In the genomic region with DNA sequence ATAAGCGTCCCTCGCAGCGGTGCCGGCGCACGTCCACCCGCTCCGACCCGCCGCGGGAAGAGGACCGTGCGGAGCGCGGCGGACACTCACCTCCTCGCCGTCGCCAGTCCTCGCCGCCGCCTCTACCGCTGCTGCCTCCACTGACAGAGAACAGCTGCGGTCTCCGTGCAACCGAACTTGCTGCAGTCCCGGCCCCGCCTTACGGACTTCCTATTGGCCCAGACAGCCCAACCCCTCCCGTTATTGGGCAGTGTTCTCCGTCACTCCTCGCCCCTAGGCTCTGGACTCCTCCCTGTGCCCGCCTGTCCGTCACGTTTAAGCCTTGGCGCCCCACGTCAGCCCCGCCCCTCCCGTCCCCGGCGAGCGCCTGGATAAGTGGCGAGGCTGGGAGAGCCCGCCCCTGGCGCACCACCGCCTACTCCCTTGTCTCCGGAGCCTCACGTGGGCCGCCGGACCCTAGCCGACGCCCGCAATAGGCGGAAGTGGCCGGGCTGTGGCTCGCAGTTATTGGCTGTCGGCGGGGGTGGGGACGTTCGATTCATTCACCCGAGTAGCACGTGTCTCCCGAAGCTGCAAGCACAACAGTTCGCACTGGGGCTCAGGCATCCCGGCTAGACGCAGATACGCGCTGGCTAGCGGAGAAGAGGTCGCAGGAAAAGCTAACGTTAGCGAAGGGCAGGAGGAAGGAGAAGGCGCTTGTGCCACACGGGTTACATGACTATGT, we compare ENCODE assay signal across 8 cellular contexts. TPM values are rescaled to one million over a fixed set of nuclear protein-coding genes. Genes with fewer than 3 reads are reported as not detected.
A peak's percentile ranks its signal among the peaks of the same experiment; 100 is the strongest.
DNase-seq lines count a peak whose midpoint lies in the region; ATAC-seq, FAIRE-seq and TF ChIP-seq lines count a peak whose summit lies in the region.

A gene with protein sequence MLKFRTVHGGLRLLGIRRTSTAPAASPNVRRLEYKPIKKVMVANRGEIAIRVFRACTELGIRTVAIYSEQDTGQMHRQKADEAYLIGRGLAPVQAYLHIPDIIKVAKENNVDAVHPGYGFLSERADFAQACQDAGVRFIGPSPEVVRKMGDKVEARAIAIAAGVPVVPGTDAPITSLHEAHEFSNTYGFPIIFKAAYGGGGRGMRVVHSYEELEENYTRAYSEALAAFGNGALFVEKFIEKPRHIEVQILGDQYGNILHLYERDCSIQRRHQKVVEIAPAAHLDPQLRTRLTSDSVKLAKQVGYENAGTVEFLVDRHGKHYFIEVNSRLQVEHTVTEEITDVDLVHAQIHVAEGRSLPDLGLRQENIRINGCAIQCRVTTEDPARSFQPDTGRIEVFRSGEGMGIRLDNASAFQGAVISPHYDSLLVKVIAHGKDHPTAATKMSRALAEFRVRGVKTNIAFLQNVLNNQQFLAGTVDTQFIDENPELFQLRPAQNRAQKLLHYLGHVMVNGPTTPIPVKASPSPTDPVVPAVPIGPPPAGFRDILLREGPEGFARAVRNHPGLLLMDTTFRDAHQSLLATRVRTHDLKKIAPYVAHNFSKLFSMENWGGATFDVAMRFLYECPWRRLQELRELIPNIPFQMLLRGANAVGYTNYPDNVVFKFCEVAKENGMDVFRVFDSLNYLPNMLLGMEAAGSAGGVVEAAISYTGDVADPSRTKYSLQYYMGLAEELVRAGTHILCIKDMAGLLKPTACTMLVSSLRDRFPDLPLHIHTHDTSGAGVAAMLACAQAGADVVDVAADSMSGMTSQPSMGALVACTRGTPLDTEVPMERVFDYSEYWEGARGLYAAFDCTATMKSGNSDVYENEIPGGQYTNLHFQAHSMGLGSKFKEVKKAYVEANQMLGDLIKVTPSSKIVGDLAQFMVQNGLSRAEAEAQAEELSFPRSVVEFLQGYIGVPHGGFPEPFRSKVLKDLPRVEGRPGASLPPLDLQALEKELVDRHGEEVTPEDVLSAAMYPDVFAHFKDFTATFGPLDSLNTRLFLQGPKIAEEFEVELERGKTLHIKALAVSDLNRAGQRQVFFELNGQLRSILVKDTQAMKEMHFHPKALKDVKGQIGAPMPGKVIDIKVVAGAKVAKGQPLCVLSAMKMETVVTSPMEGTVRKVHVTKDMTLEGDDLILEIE (minus strand): TSS at position 152 of the 724 bp plus-strand sequence. CDS start 86,224 bp downstream, outside the sequence.

- in situ Hi-C loops in ACHN (cut with HindIII; ENCODE audit: low pct_ligation_motif_present, low pct_unique_long_range_greater_than_20kb, low sequenced_read_pairs) = no loop called here

- peak within 1 kb of the TSS; percentile 62 for H3K9ac ChIP-seq in keratinocyte (ENCODE audit: control insufficient read depth, extremely low read depth, insufficient read depth, low read length)

- peak; percentile 95 for ATAC-seq in GM18909 (IDR thresholded peaks at IDR 0.05; ENCODE audit: poor library complexity, unreplicated experiment)
- ATAC-seq in HG03175 (IDR thresholded peaks at IDR 0.05; ENCODE audit: unreplicated experiment) = peak; percentile 97
- ATAC-seq in activated CD4-positive, alpha-beta T cell treated with anti-CD3 and anti-CD28 coated beads for 36 hours = peak; percentile 98

- intact Hi-C loops in activated CD4-positive, alpha-beta T cell treated with anti-CD3 and anti-CD28 coated beads for 36 hours (cut with DNase I, micrococcal nuclease) = loop anchor here in 1 of 2 experiments (1.0 to 5.0 kb wide), 19 partner anchors 12 to 690 kb away; a partner anchor contains a TSS

- no peaks in the 10 kb centered on the region for H3K9me3 ChIP-seq in keratinocyte (ENCODE audit: control insufficient read depth, low read depth, low read length)

- peak within 1 kb of the TSS; percentile 90 for H3K27ac Mint-ChIP-seq in activated CD4-positive, alpha-beta T cell treated with anti-CD3 and anti-CD28 coated beads for 36 hours
- peak within 1 kb of the TSS; percentile 87 for H3K27ac Mint-ChIP-seq in chondrocyte (ENCODE audit: unreplicated experiment)

- dilution Hi-C loops in keratinocyte (cut with MboI; ENCODE audit: extremely low pct_ligation_motif_present, low sequenced_read_pairs) = no loop called here

- H3K36me3 ChIP-seq in keratinocyte (ENCODE audit: control insufficient read depth in 2 of 2, extremely low read depth in 1 of 2, insufficient read depth in 2 of 2, low read length in 2 of 2) = no peaks in the 10 kb centered on the region

- POLR2A ChIA-PET in activated CD4-positive, alpha-beta T cell treated with anti-CD3 and anti-CD28 coated beads for 36 hours (lab: Charles Lee) = interaction anchor here (0.6 to 0.7 kb wide), 2 partner anchors 15 to 174 kb away, joined by 3 read pairs; no protein-coding TSS in a partner anchor

- peak within 1 kb of the TSS; percentile 89 for H3K4me2 ChIP-seq in keratinocyte (ENCODE audit: control insufficient read depth, extremely low read depth, insufficient read depth, low read depth, low read length)

- H3K79me2 ChIP-seq in keratinocyte (ENCODE audit: control insufficient read depth, insufficient read depth, low read length) = no peaks in the 10 kb centered on the region

- peak within 1 kb of the TSS; percentile 78 for H3K4me3 Mint-ChIP-seq in activated CD4-positive, alpha-beta T cell treated with anti-CD3 and anti-CD28 coated beads for 36 hours
- H3K4me3 Mint-ChIP-seq in chondrocyte (ENCODE audit: unreplicated experiment) = peak within 1 kb of the TSS; percentile 75

- peak within 1 kb of the TSS; percentile 88 for H2AFZ ChIP-seq in keratinocyte (ENCODE audit: control insufficient read depth, low read length)

- FAIRE-seq in keratinocyte (lab: Jason Lieb, UNC) = peak; percentile 56

- H3K4me3 ChIP-seq in keratinocyte (ENCODE audit: control insufficient read depth in 2 of 3, extremely low read depth in 1 of 3, insufficient read depth in 2 of 3, low read depth in 1 of 3, low read length in 3 of 3) = peak within 1 kb of the TSS; percentile 58 to 75 (median 69)

- peaks cover 2% of the 10 kb centered on the region for H4K20me1 ChIP-seq in keratinocyte (ENCODE audit: control insufficient read depth, extremely low read depth, insufficient read depth, low read length)

- H3K27ac ChIP-seq in keratinocyte (ENCODE audit: control insufficient read depth, insufficient read depth, low read length) = peak within 1 kb of the TSS; percentile 61

- CTCF ChIA-PET in activated CD4-positive, alpha-beta T cell treated with anti-CD3 and anti-CD28 coated beads for 36 hours (lab: Charles Lee) = interaction anchor here (0.8 to 1.7 kb wide), 6 partner anchors 8 to 106 kb away, joined by 3 to 7 read pairs (median 4); a partner anchor contains a TSS

- H3K9me1 ChIP-seq in keratinocyte (ENCODE audit: control insufficient read depth, extremely low read depth, insufficient read depth, low read length) = no peaks in the 10 kb centered on the region

- peaks cover 18% of the 10 kb centered on the region for H3K4me1 Mint-ChIP-seq in activated CD4-positive, alpha-beta T cell treated with anti-CD3 and anti-CD28 coated beads for 36 hours
- H3K4me1 Mint-ChIP-seq in chondrocyte (ENCODE audit: low read depth) = peaks cover 24% of the 10 kb centered on the region

- H3K27me3 Mint-ChIP-seq in activated CD4-positive, alpha-beta T cell treated with anti-CD3 and anti-CD28 coated beads for 36 hours = no peaks in the 10 kb centered on the region
- H3K27me3 Mint-ChIP-seq in chondrocyte (ENCODE audit: low read depth) = no peaks in the 10 kb centered on the region

- TF ChIP-seq CTCF in chondrocyte (IDR thresholded peaks at IDR 0.05) = no peak
- TF ChIP-seq CTCF in keratinocyte (optimal IDR thresholded peaks at IDR 0.05 in 1 of 3, IDR thresholded peaks at IDR 0.05 in 1 of 3, conservative IDR thresholded peaks at IDR 0.05 in 1 of 3; ENCODE audit: extremely low read depth in 1 of 3, insufficient read depth in 2 of 3, low read length in 3 of 3) = no peak

- H3K4me1 ChIP-seq in keratinocyte (ENCODE audit: control insufficient read depth, extremely low read depth, insufficient read depth, low read length) = peaks cover 23% of the 10 kb centered on the region

- H3K27me3 ChIP-seq in keratinocyte (ENCODE audit: control insufficient read depth, extremely low read depth, insufficient read depth, low read length) = no peaks in the 10 kb centered on the region

- H3K9me3 Mint-ChIP-seq in activated CD4-positive, alpha-beta T cell treated with anti-CD3 and anti-CD28 coated beads for 36 hours (ENCODE audit: low read depth) = no peaks in the 10 kb centered on the region
- H3K9me3 Mint-ChIP-seq in chondrocyte (ENCODE audit: low read depth) = no peaks in the 10 kb centered on the region

- DNase-seq in ACHN (peak; percentile 96), NCI-H345 (lab: John Stamatoyannopoulos, UW) (peak; percentile 99), chondrocyte (ENCODE audit: low spot score) (peak; percentile 99), keratinocyte (ENCODE audit: low read depth, low spot score) (peak; percentile 96)
- DNase-seq in activated CD4-positive, alpha-beta T cell treated with anti-CD3 and anti-CD28 coated beads for 36 hours = peak; percentile 99
- peak; percentile 96 to 97 (median 97) for DNase-seq in stimulated activated CD4-positive, alpha-beta T cell treated with anti-CD3 and anti-CD28 coated beads, Interleukin-12 subunit alpha, Interleukin-12 subunit beta, amount 100 ng/mL, for 48 hours (ENCODE audit: low read depth in 2 of 3, low spot score in 1 of 3)

- no peaks in the 10 kb centered on the region for H3K36me3 Mint-ChIP-seq in activated CD4-positive, alpha-beta T cell treated with anti-CD3 and anti-CD28 coated beads for 36 hours (ENCODE audit: low read depth)
- H3K36me3 Mint-ChIP-seq in chondrocyte (ENCODE audit: low read depth) = peaks cover 2% of the 10 kb centered on the region

RNA-seq across cellular contexts. Expression of the gene that starts here (rescaled TPM):
- total RNA-seq in activated CD4-positive, alpha-beta T cell treated with anti-CD3 and anti-CD28 coated beads for 36 hours = 1 to 10 TPM; 9.2 to 9.3 TPM
- total RNA-seq in chondrocyte = 12.3 to 33.7 TPM (median 14.2 TPM) in 3 replicates
- 13.3 to 23.2 TPM (median 17.0 TPM) in 3 replicates for polyA plus RNA-seq in keratinocyte
- 6.8 TPM for polyA plus RNA-seq in keratinocyte (2011; ENCODE audit: low read depth)
- 6.1 and 15.8 TPM in 2 replicates for polyA plus RNA-seq in keratinocyte (2011; cell fraction: cytosol; rRNA removed)
- polyA plus RNA-seq in keratinocyte (2011; cell fraction: nucleus; rRNA removed) = 41.2 and 55.4 TPM in 2 replicates
- polyA plus RNA-seq in keratinocyte (2012; ENCODE audit: low replicate concordance) = 9.4 and 43.5 TPM in 2 replicates
- 25.0 to 87.4 TPM (median 26.8 TPM) in 3 replicates for polyA minus RNA-seq in keratinocyte
- polyA minus RNA-seq in keratinocyte (2011; cell fraction: cytosol; rRNA and poly(A)+ RNA removed) = 40.7 TPM
- 43.2 and 49.5 TPM in 2 replicates for polyA minus RNA-seq in keratinocyte (2011; cell fraction: nucleus; rRNA and poly(A)+ RNA removed)

Comparison
In these comparisons a context has a peak if more than half of its experiments do, and no peak if none do; other contexts are left out.
1. Peak in every context shown above with its lines: DNase-seq, ATAC-seq, H3K4me3 ChIP-seq and H3K27ac ChIP-seq.